In genomic region chr5:157558681-157559080, GRCh38 we compare ENCODE assay signal across 13 cellular contexts. TPM values are rescaled to one million over a fixed set of nuclear protein-coding genes. Genes with fewer than 3 reads are reported as not detected.
DNase-seq lines count a peak whose midpoint lies in the region; ATAC-seq and TF ChIP-seq lines count a peak whose summit lies in the region.
"Had no signal": no experiment of that assay in that cellular context is flagged by ENCODE, and none has a peak within 500 bp of the region (broad histone marks: within the 10 kb centered on the region; RNA-seq: fewer than 3 reads in every experiment).

No MANE protein-coding gene starts in this region.

- H3K4me3 ChIP-seq in left ventricle myocardium inferior (no peak overlapping the region), ascending aorta (no peak overlapping the region), mesodermal cell (ENCODE audit: extremely low read depth, insufficient read depth, low read length, poor library complexity, severe bottlenecking) (no peak overlapping the region)
- H3K4me3 ChIP-seq: breast epithelium, spleen, thoracic aorta had no signal

- no peaks in the 10 kb centered on the region for H3K27me3 ChIP-seq in left ventricle myocardium inferior (ENCODE audit: low read depth)
- no peaks in the 10 kb centered on the region for H3K27me3 ChIP-seq in ascending aorta
- H3K27me3 ChIP-seq: breast epithelium, spleen had no signal

- peaks cover 7% of the 10 kb centered on the region for H3K36me3 Mint-ChIP-seq in type B pancreatic cell

- DNase-seq in left ventricle myocardium inferior (no peak), Right ventricle myocardium superior (no peak), ascending aorta (ENCODE audit: low spot score in 2 of 2) (peak in 1 of 2 donors; percentile 45), type B pancreatic cell (ENCODE audit: extremely low spot score, unreplicated experiment) (no peak), putamen (ENCODE audit: low spot score) (no peak), midbrain (lab: John Stamatoyannopoulos, UW) (no peak)
- DNase-seq: activated naive CD4-positive, alpha-beta T cell treated with Interleukin-2 at 50 U/mL for 16 hours; spleen had no signal

- peaks cover 74% of the 10 kb centered on the region for H3K4me1 ChIP-seq in left ventricle myocardium inferior
- peaks cover 9 to 36% of the 10 kb centered on the region in 2 donors for H3K4me1 ChIP-seq in ascending aorta
- peaks cover 35% of the 10 kb centered on the region for H3K4me1 ChIP-seq in mesodermal cell (ENCODE audit: control insufficient read depth, insufficient read depth, low read length, poor library complexity, severe bottlenecking)
- H3K4me1 ChIP-seq: breast epithelium had no signal

- H3K27ac ChIP-seq in left ventricle myocardium inferior (replicated peaks) (peak overlapping the region; percentile 49), ascending aorta (peak overlapping the region; percentile 54 to 56), mesodermal cell (ENCODE audit: low read depth, low read length, severe bottlenecking) (peak overlapping the region; percentile 74)
- H3K27ac ChIP-seq: breast epithelium had no signal

- H3K9me3 Mint-ChIP-seq in type B pancreatic cell = peaks cover 4% of the 10 kb centered on the region
- H3K9me3 Mint-ChIP-seq: neural crest cell had no signal

- no peak for ATAC-seq in Right ventricle myocardium superior (ENCODE audit: poor library complexity)
- no peak for ATAC-seq in HG03378 (IDR thresholded peaks at IDR 0.05; ENCODE audit: unreplicated experiment)

- peaks cover 4% of the 10 kb centered on the region for H3K27me3 Mint-ChIP-seq in type B pancreatic cell

- intact Hi-C loops in left ventricle myocardium inferior (cut with micrococcal nuclease) (no loop called here), Right ventricle myocardium superior (cut with DNase I) (no loop called here), ascending aorta (cut with DNase I) (no loop called here)

- H3K27ac Mint-ChIP-seq in type B pancreatic cell = peak overlapping the region; percentile 90

- H3K4me3 Mint-ChIP-seq in type B pancreatic cell = no peak overlapping the region
- H3K4me3 Mint-ChIP-seq: neural crest cell had no signal

- peaks cover 37% of the 10 kb centered on the region for H3K4me1 Mint-ChIP-seq in type B pancreatic cell (ENCODE audit: unreplicated experiment)

- H3K9me3 ChIP-seq in left ventricle myocardium inferior (replicated peaks) = no peaks in the 10 kb centered on the region
- no peaks in the 10 kb centered on the region for H3K9me3 ChIP-seq in ascending aorta
- H3K9me3 ChIP-seq in mesodermal cell (ENCODE audit: control insufficient read depth, low read length) = no peaks in the 10 kb centered on the region
- H3K9me3 ChIP-seq: breast epithelium, spleen, thoracic aorta had no signal

- H3K36me3 ChIP-seq in left ventricle myocardium inferior = no peaks in the 10 kb centered on the region
- no peaks in the 10 kb centered on the region for H3K36me3 ChIP-seq in ascending aorta
- peaks cover 90% of the 10 kb centered on the region for H3K36me3 ChIP-seq in mesodermal cell (ENCODE audit: control insufficient read depth, insufficient read depth, low read length)
- H3K36me3 ChIP-seq: breast epithelium, thoracic aorta had no signal

- no CpG with 5 or more reads among the region's 2 CpGs for WGBS in mesodermal cell (ENCODE audit: insufficient coverage in 2 of 2), 2 experiments

- TF ChIP-seq CTCF in left ventricle myocardium inferior (IDR thresholded peaks at IDR 0.05; ENCODE audit: borderline replicate concordance) (no peak), ascending aorta (IDR thresholded peaks at IDR 0.05) (no peak), type B pancreatic cell (conservative IDR thresholded peaks at IDR 0.05) (no peak)

RNA-seq across cellular contexts. Expression of gene ADAM19, which starts 16.9 kb away (rescaled TPM):
- total RNA-seq in left ventricle myocardium inferior (17.7 TPM), Right ventricle myocardium superior (8.4 TPM), ascending aorta (11.7 TPM), type B pancreatic cell (ENCODE audit: low replicate concordance) (9.3 and 15.8 TPM in 2 replicates)
- 122 TPM for polyA plus RNA-seq in mesodermal cell (2013, experiment 1 of 2)
- 104 TPM for polyA plus RNA-seq in mesodermal cell (2013, experiment 2 of 2)
